In genomic region chr3:20462723-20463122, GRCh38 we compare ENCODE assay signal across 21 cellular contexts.
DNase-seq lines count a peak whose midpoint lies in the region; ATAC-seq and TF ChIP-seq lines count a peak whose summit lies in the region.
"Had no signal": no experiment of that assay in that cellular context is flagged by ENCODE, and none has a peak within 500 bp of the region (broad histone marks: within the 10 kb centered on the region; RNA-seq: fewer than 3 reads in every experiment).

No MANE protein-coding gene starts in this region.

- no peaks in the 10 kb centered on the region for H3K9me3 ChIP-seq in GM23248 (ENCODE audit: low read depth)
- H3K9me3 ChIP-seq in CD4-positive, alpha-beta T cell (ENCODE audit: control insufficient read depth, low read length), result peaks cover 3% of the 10 kb centered on the region

- no peaks in the 10 kb centered on the region for H3K9me2 ChIP-seq in GM23248 (ENCODE audit: insufficient read depth)

- POLR2A ChIA-PET in CD4-positive, alpha-beta T cell (lab: Charles Lee), result no interaction called here

- H3K27me3 Mint-ChIP-seq in CD4-positive, alpha-beta T cell, result no peaks in the 10 kb centered on the region

- DNase-seq in GM23248 (peak; percentile 6), MV-4-11 (lab: John Stamatoyannopoulos, UW) (peak; percentile 4), cardiac fibroblast (ENCODE audit: low read depth in 2 of 2) (peak; percentile 17 to 53), fibroblast of mammary gland (ENCODE audit: low read depth) (peak; percentile 1), NCI-H2196 (lab: John Stamatoyannopoulos, UW; ENCODE audit: unreplicated experiment) (no peak), NCI-H1092 treated with DMSO at 0.1 percent for 48 hours (lab: John Stamatoyannopoulos, UW) (no peak)
- DNase-seq in CD4-positive, alpha-beta T cell, result no peak
- DNase-seq: EL, GF-D8, H9, HFFc6, KBM-7, NCI-H1417, NCI-H187, NCI-H446 treated with DMSO at 0.1 percent for 48 hours, SIG-M5 had no signal

- no peaks in the 10 kb centered on the region for H3K27me3 ChIP-seq in GM23248 (replicated peaks; ENCODE audit: insufficient read depth)
- no peaks in the 10 kb centered on the region for H3K27me3 ChIP-seq in CD4-positive, alpha-beta T cell (ENCODE audit: control insufficient read depth, insufficient read depth, low read length)

- peaks cover 22% of the 10 kb centered on the region for H3K9me3 Mint-ChIP-seq in CD4-positive, alpha-beta T cell

- no peak overlapping the region for H3K9ac ChIP-seq in GM23248

- H3K27ac Mint-ChIP-seq in CD4-positive, alpha-beta T cell, result no peak overlapping the region
- H3K27ac Mint-ChIP-seq: HFFc6 had no signal

- no peaks in the 10 kb centered on the region for H3F3A ChIP-seq in GM23248 (ENCODE audit: insufficient read depth)

- CTCF ChIA-PET in CD4-positive, alpha-beta T cell (lab: Charles Lee), result no interaction called here

- no peaks in the 10 kb centered on the region for H3K4me1 ChIP-seq in GM23248 (ENCODE audit: insufficient read depth)

- H4K20me1 ChIP-seq in GM23248 (ENCODE audit: insufficient read depth), result no peaks in the 10 kb centered on the region

- H3K4me1 Mint-ChIP-seq in CD4-positive, alpha-beta T cell (ENCODE audit: low read depth), result no peaks in the 10 kb centered on the region

- intact Hi-C loops in CD4-positive, alpha-beta T cell (cut with DNase I, micrococcal nuclease), result no loop called here

- no peak overlapping the region for H3K4me3 Mint-ChIP-seq in CD4-positive, alpha-beta T cell
- H3K4me3 Mint-ChIP-seq: H9, HFFc6 had no signal

- no peak overlapping the region for H3K27ac ChIP-seq in GM23248
- no peak overlapping the region for H3K27ac ChIP-seq in CD4-positive, alpha-beta T cell (ENCODE audit: low read depth, low read length)
- H3K27ac ChIP-seq: C4-2B, HL-60 had no signal

- TF ChIP-seq CTCF in cardiac fibroblast (IDR thresholded peaks at IDR 0.05; ENCODE audit: low read depth, low read length) (no peak), fibroblast of mammary gland (conservative IDR thresholded peaks at IDR 0.05; ENCODE audit: control insufficient read depth, insufficient read depth, low read depth, low read length) (no peak)
- no peak for TF ChIP-seq CTCF in CD4-positive, alpha-beta T cell (IDR thresholded peaks at IDR 0.05)

- in situ Hi-C loops in GM23248 (cut with MboI), result no loop called here

- H3K4me3 ChIP-seq in GM23248, result no peak overlapping the region
- H3K4me3 ChIP-seq in cardiac fibroblast (replicated peaks in 1 of 2; ENCODE audit: low read depth in 2 of 2, low read length in 2 of 2), result no peak overlapping the region
- no peak overlapping the region for H3K4me3 ChIP-seq in fibroblast of mammary gland (ENCODE audit: control insufficient read depth, low read depth, low read length)

- H3K4me2 ChIP-seq in GM23248 (ENCODE audit: unreplicated experiment), result no peak overlapping the region

- H3K36me3 Mint-ChIP-seq in CD4-positive, alpha-beta T cell (ENCODE audit: low read depth), result peaks cover 9% of the 10 kb centered on the region

- no peak overlapping the region for H2AFZ ChIP-seq in GM23248

- no peak for ATAC-seq in HG03097 (IDR thresholded peaks at IDR 0.05; ENCODE audit: low FRiP score, unreplicated experiment)
- ATAC-seq in CD4-positive, alpha-beta T cell (ENCODE audit: poor library complexity), result no peak
- ATAC-seq: Panc1, SK-N-SH treated with all-trans-retinoic acid at 6 μM for 48 hours had no signal

- no peaks in the 10 kb centered on the region for H3K36me3 ChIP-seq in GM23248 (ENCODE audit: low read depth)

- H3K79me2 ChIP-seq in GM23248 (ENCODE audit: insufficient read depth), result no peaks in the 10 kb centered on the region

Comparison
In these comparisons a context has a peak if more than half of its experiments do, and no peak if none do; other contexts are left out.
1. DNase-seq: peak in GM23248 (single experiment), MV-4-11 (single experiment), cardiac fibroblast (2 of 2) and fibroblast of mammary gland (single experiment); none in NCI-H2196 (single experiment), NCI-H1092 treated with DMSO at 0.1 percent for 48 hours (single experiment) and CD4-positive, alpha-beta T cell (0 of 10).